ENCODE assay signal across 28 cellular contexts in genomic region chr2:23776021-23776420, GRCh38.
"Had no signal": no experiment of that assay in that cellular context is flagged by ENCODE, and none has a peak within 500 bp of the region (broad histone marks: within the 10 kb centered on the region; RNA-seq: fewer than 3 reads in every experiment).

No MANE protein-coding gene starts in this region.

- H3K4me3 Mint-ChIP-seq: natural killer cell treated with Interleukin-12 subunit alpha and Interleukin-12 subunit beta and Interleukin-15 and Interleukin-18, amount 100 ng/mL, for 72 hours; neural crest cell; stimulated activated naive CD8-positive, alpha-beta T cell treated with anti-CD3 and anti-CD28 coated beads, Interleukin-15, amount 100 ng/mL, for 72 hours had no signal

- H3K4me1 Mint-ChIP-seq: neural crest cell; stimulated activated naive CD8-positive, alpha-beta T cell treated with anti-CD3 and anti-CD28 coated beads, Interleukin-15, amount 100 ng/mL, for 72 hours had no signal

- ATAC-seq: gastrocnemius medialis; left cardiac atrium; left lung; natural killer cell treated with Interleukin-12 subunit alpha and Interleukin-12 subunit beta and Interleukin-15 and Interleukin-18, amount 100 ng/mL, for 72 hours; right lobe of liver; stimulated activated naive CD8-positive, alpha-beta T cell treated with anti-CD3 and anti-CD28 coated beads, Interleukin-15, amount 100 ng/mL, for 72 hours had no signal

- H3K27ac Mint-ChIP-seq: natural killer cell treated with Interleukin-12 subunit alpha and Interleukin-12 subunit beta and Interleukin-15 and Interleukin-18, amount 100 ng/mL, for 72 hours; progenitor cell of endocrine pancreas; stimulated activated naive CD8-positive, alpha-beta T cell treated with anti-CD3 and anti-CD28 coated beads, Interleukin-15, amount 100 ng/mL, for 72 hours had no signal

- H2AFZ ChIP-seq: parathyroid adenoma had no signal

- H3K4me1 ChIP-seq: esophagus squamous epithelium, gastrocnemius medialis, left lung, parathyroid adenoma, right lobe of liver, thyroid gland, vagina had no signal

- H3K9me3 ChIP-seq: esophagus squamous epithelium, gastrocnemius medialis, left lung, neutrophil, thyroid gland, vagina had no signal

- H3K4me2 ChIP-seq: smooth muscle cell had no signal

- H3K27me3 Mint-ChIP-seq: natural killer cell treated with Interleukin-12 subunit alpha and Interleukin-12 subunit beta and Interleukin-15 and Interleukin-18, amount 100 ng/mL, for 72 hours; progenitor cell of endocrine pancreas; stimulated activated naive CD8-positive, alpha-beta T cell treated with anti-CD3 and anti-CD28 coated beads, Interleukin-15, amount 100 ng/mL, for 72 hours had no signal

- H3K9me3 Mint-ChIP-seq: natural killer cell treated with Interleukin-12 subunit alpha and Interleukin-12 subunit beta and Interleukin-15 and Interleukin-18, amount 100 ng/mL, for 72 hours; stimulated activated naive CD8-positive, alpha-beta T cell treated with anti-CD3 and anti-CD28 coated beads, Interleukin-15, amount 100 ng/mL, for 72 hours had no signal

- H3K27me3 ChIP-seq: esophagus squamous epithelium, gastrocnemius medialis, left lung, neutrophil, right lobe of liver, thyroid gland, vagina had no signal

- FAIRE-seq: endothelial cell of umbilical vein had no signal

- H3K79me2 ChIP-seq: parathyroid adenoma had no signal

- H3K9ac ChIP-seq: parathyroid adenoma had no signal

- H3K4me3 ChIP-seq: coronary artery, esophagus squamous epithelium, gastrocnemius medialis, left lung, right lobe of liver, smooth muscle cell, thyroid gland, vagina had no signal

- DNase-seq: dermis blood vessel endothelial cell; effector memory CD4-positive, alpha-beta T cell; erythroblast; esophagus squamous epithelium; gastrocnemius medialis; head of caudate nucleus; left cardiac atrium; left lung; mesendoderm; midbrain; right lobe of liver; stimulated activated CD4-positive, alpha-beta T cell treated with anti-CD3 and anti-CD28 coated beads, Interleukin-12 subunit alpha, Interleukin-12 subunit beta, amount 100 ng/mL, for 4 hours; stimulated activated CD4-positive, alpha-beta T cell treated with anti-CD3 and anti-CD28 coated beads, Interleukin-1b, Interleukin-23, amount 100 ng/mL, for 48 hours; stimulated activated CD4-positive, alpha-beta T cell treated with anti-CD3 and anti-CD28 coated beads, Interleukin-4, amount 100 ng/mL, for 1 hour; stimulated activated CD8-positive, alpha-beta memory T cell treated with anti-CD3 and anti-CD28 coated beads, Interleukin-4, amount 100 ng/mL, for 48 hours; stimulated activated naive CD4-positive, alpha-beta T cell; stimulated activated naive CD8-positive, alpha-beta T cell treated with anti-CD3 and anti-CD28 coated beads, Interleukin-15, amount 100 ng/mL, for 72 hours; thyroid gland; trophoblast cell had no signal

- H3K27ac ChIP-seq: coronary artery, esophagus squamous epithelium, gastrocnemius medialis, left lung, neutrophil, parathyroid adenoma, right lobe of liver, thyroid gland, vagina had no signal
